ENCODE assay signal across 26 cellular contexts in the genomic region with DNA sequence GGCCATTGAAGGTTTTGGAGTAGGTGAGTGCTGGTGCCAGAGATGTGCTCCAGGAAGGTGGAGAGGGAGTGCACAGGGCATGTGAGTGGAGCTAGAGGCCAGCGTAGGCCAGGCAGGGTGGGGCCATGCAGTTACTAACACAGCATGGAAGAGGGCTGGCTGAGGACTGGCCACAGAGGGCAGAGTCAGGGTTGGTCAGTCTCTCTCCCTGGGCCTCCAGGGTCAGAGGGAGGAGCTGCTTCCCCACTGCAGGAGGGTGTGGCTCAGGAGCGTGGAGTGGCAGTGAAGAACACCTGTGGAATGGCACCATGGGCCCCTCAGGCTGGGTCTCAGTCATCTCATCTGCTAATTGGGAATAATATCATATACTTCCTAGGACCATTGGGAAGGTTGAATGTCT.
DNase-seq lines count a peak whose midpoint lies in the region; ATAC-seq, FAIRE-seq and TF ChIP-seq lines count a peak whose summit lies in the region.
"Had no signal": no experiment of that assay in that cellular context is flagged by ENCODE, and none has a peak within 500 bp of the region (broad histone marks: within the 10 kb centered on the region; RNA-seq: fewer than 3 reads in every experiment).

No MANE protein-coding gene starts in this region.

- H3K9me3 ChIP-seq in A549 (no peaks in the 10 kb centered on the region), ascending aorta (no peaks in the 10 kb centered on the region)
- H3K9me3 ChIP-seq: heart right ventricle had no signal

- H3K27ac ChIP-seq in A549 = peak overlapping the region; percentile 53 to 81; a peak in 3 of 6 replicates
- peak overlapping the region; percentile 52 to 84 for H3K27ac ChIP-seq in ascending aorta
- H3K27ac ChIP-seq: cardiac muscle cell had no signal

- POLR2A ChIA-PET in A549 (lab: Yijun Ruan, JAX) = no interaction called here

- TF ChIP-seq RAD21 in A549 (conservative IDR thresholded peaks at IDR 0.05 in 1 of 2, IDR thresholded peaks at IDR 0.05 in 1 of 2) = no peak

- ATAC-seq in A549 (peak in 1 of 2 experiments; percentile 21; a peak in 1 of 6 replicates), left colon (peak; percentile 61), sciatic nerve (peak; percentile 9), HG03457 (IDR thresholded peaks at IDR 0.05; ENCODE audit: unreplicated experiment) (no peak), HG03175 (IDR thresholded peaks at IDR 0.05; ENCODE audit: unreplicated experiment) (no peak)
- ATAC-seq: activated T-cell treated with anti-CD3 and anti-CD28 coated beads, Interleukin-2, amount 50 U/mL, for 4 hours had no signal

- no peak for TF ChIP-seq POLR2A in A549 (IDR thresholded peaks at IDR 0.05; ENCODE audit: low read length)

- CTCF ChIA-PET in A549 (lab: Yijun Ruan, JAX) = interaction anchor here (0.9 to 1.2 kb wide), 2 partner anchors 19 to 25 kb away, joined by 3 read pairs; no protein-coding TSS in a partner anchor

- FAIRE-seq in A549 (lab: Jason Lieb, UNC) = no peak

- H3K4me3 ChIP-seq in A549 (no peak overlapping the region), ascending aorta (no peak overlapping the region)
- H3K4me3 ChIP-seq: cardiac muscle cell, GM23248, heart right ventricle had no signal

- H3K4me1 ChIP-seq in A549 (peaks cover 21% of the 10 kb centered on the region), ascending aorta (peaks cover 13 to 21% of the 10 kb centered on the region in 2 donors)

- H3K4me2 ChIP-seq in A549 = no peak overlapping the region

- no peaks in the 10 kb centered on the region for H3K27me3 ChIP-seq in ascending aorta
- H3K27me3 ChIP-seq: heart right ventricle had no signal

- no peak for TF ChIP-seq CTCF in A549 (IDR thresholded peaks at IDR 0.05)
- TF ChIP-seq CTCF in ascending aorta (IDR thresholded peaks at IDR 0.05) = no peak

- H3K36me3 ChIP-seq in ascending aorta = no peaks in the 10 kb centered on the region
- H3K36me3 ChIP-seq: cardiac muscle cell, heart right ventricle had no signal

- WGBS in A549 (ENCODE audit: missing lambda C conversion rate) = 87% methylated on average over 2 of the region's 2 CpGs

- intact Hi-C loops in ascending aorta (cut with DNase I) (no loop called here), left colon (cut with DNase I, micrococcal nuclease) (no loop called here), sciatic nerve (cut with DNase I) (no loop called here)

- DNase-seq in A549 (ENCODE audit: low read depth in 1 of 2, low spot score in 1 of 2) (no peak), ascending aorta (ENCODE audit: low spot score in 2 of 2) (no peak), left colon (no peak), sciatic nerve (ENCODE audit: low spot score) (no peak), C1 segment of cervical spinal cord (lab: John Stamatoyannopoulos, UW) (no peak), Kasumi-1 (lab: John Stamatoyannopoulos, UW) (no peak)
- DNase-seq: activated B cell treated with CpG ODN at 0.5 μM for 24 hours; activated CD4-positive, alpha-beta T cell treated with anti-CD3 and anti-CD28 coated beads, Interleukin-2, amount 10 ng/mL, durations not matched to agents 7 days and 5 days; activated gamma-delta T cell treated with Interleukin-2 at 50 U/mL for 16 hours; activated naive CD8-positive, alpha-beta T cell treated with anti-CD3 and anti-CD28 coated beads, Interleukin-2, amount 10 ng/mL, durations not matched to agents 7 days and 5 days; activated T-cell treated with anti-CD3 and anti-CD28 coated beads, Interleukin-2, amount 50 U/mL, for 4 hours; CD4-positive, alpha-beta memory T cell; cortex of kidney; endodermal cell; foreskin melanocyte; kidney glomerular epithelial cell; NCI-H1092 treated with DMSO at 0.1 percent for 48 hours; NCI-H1694 treated with DMSO at 0.1 percent for 48 hours; NCI-H2171 treated with DMSO at 0.1 percent for 48 hours; NCI-H510A; stimulated activated CD4-positive, alpha-beta T cell treated with anti-CD3 and anti-CD28 coated beads, Interleukin-4, amount 100 ng/mL, for 1 hour had no signal

- no peak for TF ChIP-seq EP300 in A549 (IDR thresholded peaks at IDR 0.05)

TF ChIP-seq in A549, 52 proteins besides CTCF, POLR2A, EP300 and RAD21:
- TF ChIP-seq RFX5 (IDR thresholded peaks at IDR 0.05) = no peak
- no peak for TF ChIP-seq CHD4 (IDR thresholded peaks at IDR 0.05; ENCODE audit: borderline replicate concordance)
- no peak for TF ChIP-seq FOSL2 (IDR thresholded peaks at IDR 0.05)
- no peak for TF ChIP-seq FOSL2 (CRISPR knock-in tag; IDR thresholded peaks at IDR 0.05)
- TF ChIP-seq TP53 (CRISPR knock-in tag; IDR thresholded peaks at IDR 0.05) = no peak
- TF ChIP-seq RARB (CRISPR knock-in tag; IDR thresholded peaks at IDR 0.05) = no peak
- no peak for TF ChIP-seq ZC3H11A (IDR thresholded peaks at IDR 0.05)
- TF ChIP-seq PHF8 (IDR thresholded peaks at IDR 0.05; ENCODE audit: borderline replicate concordance, low read depth) = no peak
- TF ChIP-seq, protein P1, sequence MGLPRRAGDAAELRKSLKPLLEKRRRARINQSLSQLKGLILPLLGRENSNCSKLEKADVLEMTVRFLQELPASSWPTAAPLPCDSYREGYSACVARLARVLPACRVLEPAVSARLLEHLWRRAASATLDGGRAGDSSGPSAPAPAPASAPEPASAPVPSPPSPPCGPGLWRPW (IDR thresholded peaks at IDR 0.05) = no peak
- TF ChIP-seq NR3C1 (IDR thresholded peaks at IDR 0.05) = no peak
- TF ChIP-seq MAFK (IDR thresholded peaks at IDR 0.05; ENCODE audit: partially characterized antibody) = no peak
- no peak for TF ChIP-seq SMC3 (IDR thresholded peaks at IDR 0.05)
- TF ChIP-seq CBX8 (IDR thresholded peaks at IDR 0.05) = no peak
- TF ChIP-seq PBX3 (IDR thresholded peaks at IDR 0.05) = no peak
- no peak for TF ChIP-seq POLR2AphosphoS2 (conservative IDR thresholded peaks at IDR 0.05; ENCODE audit: low read length)
- TF ChIP-seq RCOR1 (IDR thresholded peaks at IDR 0.05; ENCODE audit: low read depth, low read length) = no peak
- no peak for TF ChIP-seq GATA3 (IDR thresholded peaks at IDR 0.05; ENCODE audit: borderline replicate concordance)
- TF ChIP-seq, protein P2, sequence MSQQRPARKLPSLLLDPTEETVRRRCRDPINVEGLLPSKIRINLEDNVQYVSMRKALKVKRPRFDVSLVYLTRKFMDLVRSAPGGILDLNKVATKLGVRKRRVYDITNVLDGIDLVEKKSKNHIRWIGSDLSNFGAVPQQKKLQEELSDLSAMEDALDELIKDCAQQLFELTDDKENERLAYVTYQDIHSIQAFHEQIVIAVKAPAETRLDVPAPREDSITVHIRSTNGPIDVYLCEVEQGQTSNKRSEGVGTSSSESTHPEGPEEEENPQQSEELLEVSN (IDR thresholded peaks at IDR 0.05; ENCODE audit: borderline replicate concordance, low read depth) = no peak
- TF ChIP-seq ZNF302 (CRISPR knock-in tag; IDR thresholded peaks at IDR 0.05) = no peak
- TF ChIP-seq, protein P3, sequence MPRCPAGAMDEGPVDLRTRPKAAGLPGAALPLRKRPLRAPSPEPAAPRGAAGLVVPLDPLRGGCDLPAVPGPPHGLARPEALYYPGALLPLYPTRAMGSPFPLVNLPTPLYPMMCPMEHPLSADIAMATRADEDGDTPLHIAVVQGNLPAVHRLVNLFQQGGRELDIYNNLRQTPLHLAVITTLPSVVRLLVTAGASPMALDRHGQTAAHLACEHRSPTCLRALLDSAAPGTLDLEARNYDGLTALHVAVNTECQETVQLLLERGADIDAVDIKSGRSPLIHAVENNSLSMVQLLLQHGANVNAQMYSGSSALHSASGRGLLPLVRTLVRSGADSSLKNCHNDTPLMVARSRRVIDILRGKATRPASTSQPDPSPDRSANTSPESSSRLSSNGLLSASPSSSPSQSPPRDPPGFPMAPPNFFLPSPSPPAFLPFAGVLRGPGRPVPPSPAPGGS (IDR thresholded peaks at IDR 0.05) = no peak

Comparison
In these comparisons a context has a peak if more than half of its experiments do, and no peak if none do; other contexts are left out.
1. ATAC-seq: peak in left colon (single experiment) and sciatic nerve (single experiment); none in HG03457 (single experiment) and HG03175 (single experiment).